9 cellular contexts compared by ENCODE assay signal in the genomic region with DNA sequence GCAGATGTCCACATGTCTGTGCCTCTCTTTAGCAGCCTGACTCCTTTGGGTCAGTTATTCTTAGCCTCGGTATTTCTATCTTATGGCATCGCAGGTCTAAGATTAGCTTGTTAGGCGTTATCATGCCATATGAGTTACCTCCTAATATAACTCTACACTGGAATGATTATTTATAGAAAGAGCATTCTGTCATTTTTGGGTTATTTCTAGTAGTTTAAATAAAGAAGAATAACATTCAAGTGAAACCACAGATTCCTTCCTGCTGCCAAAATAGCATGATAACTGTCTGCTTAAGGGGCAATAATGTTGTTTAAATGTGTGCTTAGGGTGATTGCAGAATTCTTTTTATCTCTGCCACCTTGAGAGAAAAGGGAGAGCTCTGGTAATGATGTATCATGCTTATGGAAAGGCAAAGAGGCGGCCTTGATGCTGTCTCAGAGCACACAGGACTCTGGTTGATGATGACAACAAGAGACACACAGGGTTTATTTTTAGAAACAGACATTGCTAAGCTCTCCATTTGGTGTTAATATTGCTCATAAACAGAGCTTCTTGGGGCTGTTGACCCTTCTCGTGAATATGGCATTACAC. TPM values are rescaled to one million over a fixed set of nuclear protein-coding genes. Genes with fewer than 3 reads are reported as not detected.
DNase-seq lines count a peak whose midpoint lies in the region; ATAC-seq and TF ChIP-seq lines count a peak whose summit lies in the region.
"Had no signal": no experiment of that assay in that cellular context is flagged by ENCODE, and none has a peak within 500 bp of the region (broad histone marks: within the 10 kb centered on the region; RNA-seq: fewer than 3 reads in every experiment).

No MANE protein-coding gene starts in this region.

- intact Hi-C loops in ovary (cut with DNase I) = no loop called here

- TF ChIP-seq CTCF in GM10248 (IDR thresholded peaks at IDR 0.05; ENCODE audit: control extremely low read depth, extremely low read depth, low read depth, missing control alignments) = no peak
- no peak for TF ChIP-seq CTCF in right atrium auricular region (IDR thresholded peaks at IDR 0.05)
- no peak for TF ChIP-seq CTCF in ovary (IDR thresholded peaks at IDR 0.05)

- H3K27me3 ChIP-seq in right atrium auricular region (no peaks in the 10 kb centered on the region), ovary (no peaks in the 10 kb centered on the region)

- WGBS in ovary, 3 donors = 38 to 60% (median 42%) methylated on average over 5 of the region's 5 CpGs

- no peak for TF ChIP-seq POLR2A in ovary (IDR thresholded peaks at IDR 0.05)

- DNase-seq in GM10248 (ENCODE audit: extremely low spot score) (peak; percentile 41), LHCN-M2 (ENCODE audit: low read depth) (peak; percentile 75), right atrium auricular region (ENCODE audit: low spot score) (no peak), SIG-M5 treated with dmso at 0.1 percent for 504 hours (lab: John Stamatoyannopoulos, UW; ENCODE audit: unreplicated experiment) (no peak), cortex of kidney (lab: John Stamatoyannopoulos, UW) (no peak), NCI-H128 (lab: John Stamatoyannopoulos, UW; ENCODE audit: unreplicated experiment) (no peak), ovary (no peak)
- DNase-seq: islet precursor cell had no signal

- peak; percentile 40 for ATAC-seq in GM21737 (IDR thresholded peaks at IDR 0.05; ENCODE audit: unreplicated experiment)

- H3K4me1 ChIP-seq in right atrium auricular region = peaks cover 0 to 19% of the 10 kb centered on the region in 2 donors
- no peaks in the 10 kb centered on the region for H3K4me1 ChIP-seq in ovary (ENCODE audit: insufficient read depth)

- CTCF ChIA-PET in GM10248 (lab: Yijun Ruan, JAX) = interaction anchor here (0.7 to 6.8 kb wide), 9 partner anchors 10 to 160 kb away, joined by 3 to 58 read pairs (median 4); partner anchors contain the start of gene HDAC9

- POLR2A ChIA-PET in GM10248 (lab: Yijun Ruan, JAX) = interaction anchor here (0.6 to 2.1 kb wide), 3 partner anchors 10 to 138 kb away, joined by 3 to 7 read pairs (median 4); partner anchors contain the start of gene HDAC9

- H3K27ac ChIP-seq in right atrium auricular region = peak overlapping the region; percentile 55 to 83
- H3K27ac ChIP-seq in ovary = no peak overlapping the region

- H3K9me3 ChIP-seq in right atrium auricular region = no peaks in the 10 kb centered on the region
- H3K9me3 ChIP-seq in ovary = no peaks in the 10 kb centered on the region

- H3K4me3 ChIP-seq in right atrium auricular region = peak overlapping the region in 1 of 2 donors; percentile 8
- no peak overlapping the region for H3K4me3 ChIP-seq in ovary

- TF ChIP-seq EP300 in ovary (IDR thresholded peaks at IDR 0.05) = no peak

- H3K36me3 ChIP-seq in right atrium auricular region (no peaks in the 10 kb centered on the region), ovary (no peaks in the 10 kb centered on the region)

RNA-seq across cellular contexts. Expression of gene HDAC9, which starts 10.4 kb away (rescaled TPM):
- total RNA-seq in LHCN-M2 (2014; rRNA removed) = 7.1 and 16.5 TPM in 2 replicates
- 13.0 TPM for polyA plus RNA-seq in LHCN-M2 (2012)
- 10 to 100 TPM; 16.6 to 28.0 TPM for total RNA-seq in right atrium auricular region
- total RNA-seq in ovary = 10 to 100 TPM in 2 of 7 donors, 1 to 10 TPM in 5; 1.7 to 22.3 (median 6.0) TPM
- 10 to 100 TPM in 1 of 2 donors, 1 to 10 TPM in 1; 2.2 to 11.6 TPM for polyA plus RNA-seq in ovary

Comparison
In these comparisons a context has a peak if more than half of its experiments do, and no peak if none do; other contexts are left out.
1. DNase-seq: peak in GM10248 (single experiment) and LHCN-M2 (single experiment); none in right atrium auricular region (single experiment), SIG-M5 treated with dmso at 0.1 percent for 504 hours (single experiment), cortex of kidney (single experiment), NCI-H128 (single experiment) and ovary (0 of 5).
2. H3K27ac ChIP-seq: peak in right atrium auricular region (2 of 2); none in ovary (0 of 2).